24 cellular contexts compared by ENCODE assay signal in genomic region chr1:210516092-210516491, GRCh38.
"Had no signal": no experiment of that assay in that cellular context is flagged by ENCODE, and none has a peak within 500 bp of the region (broad histone marks: within the 10 kb centered on the region; RNA-seq: fewer than 3 reads in every experiment).

No MANE protein-coding gene starts in this region.

- DNase-seq: activated CD4-positive, alpha-beta memory T cell treated with anti-CD3 and anti-CD28 coated beads, Interleukin-2, amount 10 ng/mL, durations not matched to agents 7 days and 5 days; activated CD4-positive, alpha-beta T cell treated with anti-CD3 and anti-CD28 coated beads, Interleukin-2, amount 10 ng/mL, durations not matched to agents 7 days and 5 days; activated CD4-positive, CD25-positive, alpha-beta regulatory T cell treated with anti-CD3 and anti-CD28 coated beads, Interleukin-2, amount 50 U/mL, for 72 hours; activated CD8-positive, alpha-beta memory T cell treated with anti-CD3 and anti-CD28 coated beads, Interleukin-2, amount 50 U/mL, for 48 hours; activated gamma-delta T cell treated with Interleukin-2 at 50 U/mL for 16 hours; activated T-cell treated with anti-CD3 and anti-CD28 coated beads, Interleukin-2, amount 50 U/mL, for 24 hours; dermis blood vessel endothelial cell; effector CD4-positive, alpha-beta T cell; left lung; lower lobe of right lung; mesenchymal stem cell; pancreas; sigmoid colon; stimulated activated CD4-positive, alpha-beta T cell treated with anti-CD3 and anti-CD28 coated beads, Interleukin-1b, Interleukin-23, amount 100 ng/mL, for 48 hours; stimulated activated CD4-positive, alpha-beta T cell treated with anti-CD3 and anti-CD28 coated beads, Interleukin-4, amount 100 ng/mL, for 4 hours; stimulated activated naive CD4-positive, alpha-beta T cell; T-helper 9 cell had no signal

- H3K36me3 ChIP-seq: left lung, lower lobe of right lung, pancreas, prostate gland, sigmoid colon, suprapubic skin, tibial nerve had no signal

- H3K27ac ChIP-seq: left lung, lower lobe of right lung, pancreas, prostate gland, sigmoid colon, suprapubic skin, tibial nerve, VCaP had no signal

- H3K9me3 ChIP-seq: left lung, lower lobe of right lung, pancreas, prostate gland, sigmoid colon, suprapubic skin, tibial nerve had no signal

- H3K4me1 ChIP-seq: left lung, lower lobe of right lung, pancreas, prostate gland, sigmoid colon, suprapubic skin, tibial nerve had no signal

- H3K4me3 ChIP-seq: left lung, lower lobe of right lung, pancreas, prostate gland, sigmoid colon, smooth muscle cell, suprapubic skin, tibial nerve had no signal

- ATAC-seq: activated naive CD4-positive, alpha-beta T cell treated with anti-CD3 and anti-CD28 coated beads, Interleukin-2, amount 50 U/mL, for 72 hours; left lung; lower lobe of right lung; natural killer cell treated with Interleukin-12 subunit alpha and Interleukin-12 subunit beta and Interleukin-15 and Interleukin-18, amount 100 ng/mL, for 72 hours; pancreas had no signal
